Comparison of ENCODE assay signal across 1 cellular context in the genomic region with DNA sequence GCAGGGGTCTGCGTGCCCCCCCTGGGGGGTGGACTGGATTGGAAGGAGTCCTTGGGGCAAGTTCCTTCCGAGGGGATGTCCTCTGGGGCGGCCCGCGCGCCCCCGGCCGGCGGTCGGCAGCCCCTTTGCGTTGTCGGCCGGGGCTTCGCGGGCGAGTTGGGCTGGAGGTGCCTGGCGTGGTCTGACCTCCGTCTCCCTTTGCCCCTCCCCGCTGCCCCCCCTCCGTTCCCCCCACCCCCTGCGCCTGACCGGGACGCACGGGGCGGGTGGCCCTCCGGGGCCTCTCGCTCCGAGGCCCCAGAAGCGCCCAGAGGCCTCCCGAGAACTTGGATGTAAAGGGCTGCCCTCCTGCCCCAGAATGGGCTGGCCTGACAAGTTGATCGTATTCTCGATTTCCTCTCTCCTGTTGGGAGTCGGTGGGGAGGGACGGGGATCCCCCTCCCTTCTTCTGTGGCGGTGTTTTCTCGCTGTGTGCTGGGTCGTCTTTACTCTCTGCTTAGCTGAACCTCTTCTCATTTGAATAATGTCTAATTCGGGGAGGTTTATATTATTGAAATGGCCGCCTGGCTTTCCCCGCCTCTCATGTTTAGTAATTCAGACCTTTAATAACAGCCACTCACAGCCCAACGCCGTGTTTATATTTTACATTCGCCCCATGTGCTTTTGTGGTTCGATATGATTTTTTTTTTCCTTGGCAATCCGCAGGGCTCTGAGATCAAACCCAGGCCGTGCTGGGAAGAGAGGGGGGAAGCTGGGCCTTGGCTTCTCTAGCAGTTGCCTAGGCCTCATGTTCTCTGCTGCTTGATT.
A peak's percentile ranks its signal among the peaks of the same experiment; 100 is the strongest.
TF ChIP-seq lines count a peak whose summit lies in the region.

No MANE protein-coding gene starts in this region.

TF ChIP-seq in K562, 482 proteins besides CTCF, POLR2A, EP300 and RAD21 (continued from another document and continues in another):
- TF ChIP-seq POLR3G (IDR thresholded peaks at IDR 0.05; ENCODE audit: extremely low read depth, insufficient read length, insufficient replicate concordance) (no peak), MYNN (IDR thresholded peaks at IDR 0.05) (no peak), MYNN (CRISPR knock-in tag; IDR thresholded peaks at IDR 0.05) (no peak), ZNF561 (CRISPR knock-in tag; conservative IDR thresholded peaks at IDR 0.05) (no peak), KDM1A (IDR thresholded peaks at IDR 0.05) (no peak), PRMT5 (CRISPR knock-in tag; IDR thresholded peaks at IDR 0.05) (no peak), ILK (tag; IDR thresholded peaks at IDR 0.05; ENCODE audit: borderline replicate concordance, low read depth) (no peak), RBM15 (IDR thresholded peaks at IDR 0.05; ENCODE audit: insufficient read depth, low read length) (no peak), MCM2 (IDR thresholded peaks at IDR 0.05; ENCODE audit: low read depth) (no peak), RBBP5 (IDR thresholded peaks at IDR 0.05; ENCODE audit: borderline replicate concordance, insufficient read depth, low read length, poor library complexity, severe bottlenecking) (peak; percentile 83), NR2F6 (CRISPR knock-in tag; IDR thresholded peaks at IDR 0.05) (no peak), GTF3C2 (IDR thresholded peaks at IDR 0.05; ENCODE audit: borderline replicate concordance, extremely low read depth, insufficient read length) (no peak), BRD4 (IDR thresholded peaks at IDR 0.05) (no peak), DNMT1 (IDR thresholded peaks at IDR 0.05) (no peak), BCL6 (CRISPR knock-in tag; IDR thresholded peaks at IDR 0.05) (no peak), SRSF1 (IDR thresholded peaks at IDR 0.05; ENCODE audit: low read depth, low read length) (no peak), NCOA6 (IDR thresholded peaks at IDR 0.05) (no peak), TEAD2 (tag; IDR thresholded peaks at IDR 0.05) (no peak), HOXB6 (CRISPR knock-in tag; IDR thresholded peaks at IDR 0.05; ENCODE audit: borderline replicate concordance) (no peak), ELK3 (CRISPR knock-in tag; IDR thresholded peaks at IDR 0.05) (no peak), ELF1 (tag; IDR thresholded peaks at IDR 0.05) (no peak), RAD51 (IDR thresholded peaks at IDR 0.05; ENCODE audit: borderline replicate concordance, low read depth) (no peak), MAFK (IDR thresholded peaks at IDR 0.05; ENCODE audit: low read length) (no peak), ZFX (CRISPR knock-in tag; IDR thresholded peaks at IDR 0.05) (peak; percentile 87), KAT7 (CRISPR knock-in tag; IDR thresholded peaks at IDR 0.05; ENCODE audit: borderline replicate concordance) (peak; percentile 56; the same call in 1 of the 2 replicates), GMEB1 (CRISPR knock-in tag; IDR thresholded peaks at IDR 0.05) (no peak), ZNF589 (CRISPR knock-in tag; IDR thresholded peaks at IDR 0.05; ENCODE audit: low read depth) (no peak), ZNF639 (CRISPR knock-in tag; conservative IDR thresholded peaks at IDR 0.05 in 1 of 2, IDR thresholded peaks at IDR 0.05 in 1 of 2) (peak in 1 of 2 experiments; percentile 72; a peak in 1 of 4 replicates), SAP30 (IDR thresholded peaks at IDR 0.05; ENCODE audit: borderline replicate concordance, insufficient read depth, low read depth, low read length, poor library complexity, severe bottlenecking) (peak; percentile 77)
- TF ChIP-seq, protein P1, sequence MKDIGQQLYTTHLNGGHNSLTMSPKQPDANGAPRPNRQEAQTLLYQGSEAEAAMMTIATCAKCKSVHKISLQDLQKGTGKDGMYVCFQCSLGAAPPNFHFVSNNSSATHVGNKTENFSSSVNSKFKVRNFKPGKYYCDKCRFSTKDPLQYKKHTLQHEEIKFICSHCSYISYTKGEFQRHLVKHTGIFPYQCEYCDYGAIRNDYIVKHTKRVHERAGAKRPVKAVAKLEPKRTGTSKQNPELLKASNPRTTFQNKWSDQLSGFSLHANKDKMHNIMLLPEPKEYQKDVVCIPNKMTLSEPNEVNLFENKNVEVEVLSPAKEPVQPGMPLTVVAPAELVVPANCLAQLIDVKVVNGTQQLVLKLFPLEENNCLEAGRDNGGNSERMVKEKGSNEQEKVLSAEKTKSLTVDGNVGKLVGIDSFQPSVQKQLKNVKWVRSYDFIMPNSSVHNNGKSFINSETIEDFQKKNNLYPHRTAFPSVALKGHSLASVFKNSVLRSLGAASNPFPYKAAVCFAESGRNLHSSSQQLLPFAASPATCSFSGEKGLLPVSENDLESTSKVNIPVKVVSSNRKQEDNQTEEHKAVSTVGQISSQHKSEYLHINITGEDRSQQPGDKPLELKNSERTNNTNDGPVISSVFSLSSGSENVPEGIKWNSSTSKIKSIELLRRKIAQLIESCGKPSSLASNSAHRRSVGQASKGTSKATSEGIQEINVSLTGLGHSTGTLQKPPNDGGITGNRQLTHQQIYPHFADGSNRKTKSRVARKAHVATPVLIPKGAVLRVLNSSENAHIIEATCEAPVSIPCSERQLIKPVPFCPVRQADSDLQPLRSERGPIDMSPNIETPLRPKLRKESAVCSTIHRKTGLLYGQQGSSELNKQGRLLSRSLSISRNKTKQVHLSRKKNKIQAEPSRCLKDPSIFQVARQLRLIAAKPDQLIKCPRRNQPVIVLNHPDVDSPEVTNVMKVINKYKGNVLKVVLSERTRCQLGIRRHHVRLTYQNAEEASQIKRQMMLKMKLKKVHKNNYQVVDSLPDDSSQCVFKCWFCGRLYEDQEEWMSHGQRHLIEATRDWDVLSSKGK (CRISPR knock-in tag; IDR thresholded peaks at IDR 0.05): no peak
- TF ChIP-seq, protein P2, sequence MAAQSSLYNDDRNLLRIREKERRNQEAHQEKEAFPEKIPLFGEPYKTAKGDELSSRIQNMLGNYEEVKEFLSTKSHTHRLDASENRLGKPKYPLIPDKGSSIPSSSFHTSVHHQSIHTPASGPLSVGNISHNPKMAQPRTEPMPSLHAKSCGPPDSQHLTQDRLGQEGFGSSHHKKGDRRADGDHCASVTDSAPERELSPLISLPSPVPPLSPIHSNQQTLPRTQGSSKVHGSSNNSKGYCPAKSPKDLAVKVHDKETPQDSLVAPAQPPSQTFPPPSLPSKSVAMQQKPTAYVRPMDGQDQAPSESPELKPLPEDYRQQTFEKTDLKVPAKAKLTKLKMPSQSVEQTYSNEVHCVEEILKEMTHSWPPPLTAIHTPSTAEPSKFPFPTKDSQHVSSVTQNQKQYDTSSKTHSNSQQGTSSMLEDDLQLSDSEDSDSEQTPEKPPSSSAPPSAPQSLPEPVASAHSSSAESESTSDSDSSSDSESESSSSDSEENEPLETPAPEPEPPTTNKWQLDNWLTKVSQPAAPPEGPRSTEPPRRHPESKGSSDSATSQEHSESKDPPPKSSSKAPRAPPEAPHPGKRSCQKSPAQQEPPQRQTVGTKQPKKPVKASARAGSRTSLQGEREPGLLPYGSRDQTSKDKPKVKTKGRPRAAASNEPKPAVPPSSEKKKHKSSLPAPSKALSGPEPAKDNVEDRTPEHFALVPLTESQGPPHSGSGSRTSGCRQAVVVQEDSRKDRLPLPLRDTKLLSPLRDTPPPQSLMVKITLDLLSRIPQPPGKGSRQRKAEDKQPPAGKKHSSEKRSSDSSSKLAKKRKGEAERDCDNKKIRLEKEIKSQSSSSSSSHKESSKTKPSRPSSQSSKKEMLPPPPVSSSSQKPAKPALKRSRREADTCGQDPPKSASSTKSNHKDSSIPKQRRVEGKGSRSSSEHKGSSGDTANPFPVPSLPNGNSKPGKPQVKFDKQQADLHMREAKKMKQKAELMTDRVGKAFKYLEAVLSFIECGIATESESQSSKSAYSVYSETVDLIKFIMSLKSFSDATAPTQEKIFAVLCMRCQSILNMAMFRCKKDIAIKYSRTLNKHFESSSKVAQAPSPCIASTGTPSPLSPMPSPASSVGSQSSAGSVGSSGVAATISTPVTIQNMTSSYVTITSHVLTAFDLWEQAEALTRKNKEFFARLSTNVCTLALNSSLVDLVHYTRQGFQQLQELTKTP (IDR thresholded peaks at IDR 0.05; ENCODE audit: low read depth in 1 of 2, partially characterized antibody in 2 of 2): peak in 1 of 2 experiments; percentile 60
- TF ChIP-seq, protein P3, sequence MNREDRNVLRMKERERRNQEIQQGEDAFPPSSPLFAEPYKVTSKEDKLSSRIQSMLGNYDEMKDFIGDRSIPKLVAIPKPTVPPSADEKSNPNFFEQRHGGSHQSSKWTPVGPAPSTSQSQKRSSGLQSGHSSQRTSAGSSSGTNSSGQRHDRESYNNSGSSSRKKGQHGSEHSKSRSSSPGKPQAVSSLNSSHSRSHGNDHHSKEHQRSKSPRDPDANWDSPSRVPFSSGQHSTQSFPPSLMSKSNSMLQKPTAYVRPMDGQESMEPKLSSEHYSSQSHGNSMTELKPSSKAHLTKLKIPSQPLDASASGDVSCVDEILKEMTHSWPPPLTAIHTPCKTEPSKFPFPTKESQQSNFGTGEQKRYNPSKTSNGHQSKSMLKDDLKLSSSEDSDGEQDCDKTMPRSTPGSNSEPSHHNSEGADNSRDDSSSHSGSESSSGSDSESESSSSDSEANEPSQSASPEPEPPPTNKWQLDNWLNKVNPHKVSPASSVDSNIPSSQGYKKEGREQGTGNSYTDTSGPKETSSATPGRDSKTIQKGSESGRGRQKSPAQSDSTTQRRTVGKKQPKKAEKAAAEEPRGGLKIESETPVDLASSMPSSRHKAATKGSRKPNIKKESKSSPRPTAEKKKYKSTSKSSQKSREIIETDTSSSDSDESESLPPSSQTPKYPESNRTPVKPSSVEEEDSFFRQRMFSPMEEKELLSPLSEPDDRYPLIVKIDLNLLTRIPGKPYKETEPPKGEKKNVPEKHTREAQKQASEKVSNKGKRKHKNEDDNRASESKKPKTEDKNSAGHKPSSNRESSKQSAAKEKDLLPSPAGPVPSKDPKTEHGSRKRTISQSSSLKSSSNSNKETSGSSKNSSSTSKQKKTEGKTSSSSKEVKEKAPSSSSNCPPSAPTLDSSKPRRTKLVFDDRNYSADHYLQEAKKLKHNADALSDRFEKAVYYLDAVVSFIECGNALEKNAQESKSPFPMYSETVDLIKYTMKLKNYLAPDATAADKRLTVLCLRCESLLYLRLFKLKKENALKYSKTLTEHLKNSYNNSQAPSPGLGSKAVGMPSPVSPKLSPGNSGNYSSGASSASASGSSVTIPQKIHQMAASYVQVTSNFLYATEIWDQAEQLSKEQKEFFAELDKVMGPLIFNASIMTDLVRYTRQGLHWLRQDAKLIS (CRISPR knock-in tag; IDR thresholded peaks at IDR 0.05): peak; percentile 74
- TF ChIP-seq, protein P4, sequence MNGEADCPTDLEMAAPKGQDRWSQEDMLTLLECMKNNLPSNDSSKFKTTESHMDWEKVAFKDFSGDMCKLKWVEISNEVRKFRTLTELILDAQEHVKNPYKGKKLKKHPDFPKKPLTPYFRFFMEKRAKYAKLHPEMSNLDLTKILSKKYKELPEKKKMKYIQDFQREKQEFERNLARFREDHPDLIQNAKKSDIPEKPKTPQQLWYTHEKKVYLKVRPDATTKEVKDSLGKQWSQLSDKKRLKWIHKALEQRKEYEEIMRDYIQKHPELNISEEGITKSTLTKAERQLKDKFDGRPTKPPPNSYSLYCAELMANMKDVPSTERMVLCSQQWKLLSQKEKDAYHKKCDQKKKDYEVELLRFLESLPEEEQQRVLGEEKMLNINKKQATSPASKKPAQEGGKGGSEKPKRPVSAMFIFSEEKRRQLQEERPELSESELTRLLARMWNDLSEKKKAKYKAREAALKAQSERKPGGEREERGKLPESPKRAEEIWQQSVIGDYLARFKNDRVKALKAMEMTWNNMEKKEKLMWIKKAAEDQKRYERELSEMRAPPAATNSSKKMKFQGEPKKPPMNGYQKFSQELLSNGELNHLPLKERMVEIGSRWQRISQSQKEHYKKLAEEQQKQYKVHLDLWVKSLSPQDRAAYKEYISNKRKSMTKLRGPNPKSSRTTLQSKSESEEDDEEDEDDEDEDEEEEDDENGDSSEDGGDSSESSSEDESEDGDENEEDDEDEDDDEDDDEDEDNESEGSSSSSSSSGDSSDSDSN (IDR thresholded peaks at IDR 0.05; ENCODE audit: borderline replicate concordance in 1 of 2, low read depth in 2 of 2, low read length in 2 of 2): peak; percentile 10 to 86; a peak in 2 of 4 replicates
